In the genomic region with DNA sequence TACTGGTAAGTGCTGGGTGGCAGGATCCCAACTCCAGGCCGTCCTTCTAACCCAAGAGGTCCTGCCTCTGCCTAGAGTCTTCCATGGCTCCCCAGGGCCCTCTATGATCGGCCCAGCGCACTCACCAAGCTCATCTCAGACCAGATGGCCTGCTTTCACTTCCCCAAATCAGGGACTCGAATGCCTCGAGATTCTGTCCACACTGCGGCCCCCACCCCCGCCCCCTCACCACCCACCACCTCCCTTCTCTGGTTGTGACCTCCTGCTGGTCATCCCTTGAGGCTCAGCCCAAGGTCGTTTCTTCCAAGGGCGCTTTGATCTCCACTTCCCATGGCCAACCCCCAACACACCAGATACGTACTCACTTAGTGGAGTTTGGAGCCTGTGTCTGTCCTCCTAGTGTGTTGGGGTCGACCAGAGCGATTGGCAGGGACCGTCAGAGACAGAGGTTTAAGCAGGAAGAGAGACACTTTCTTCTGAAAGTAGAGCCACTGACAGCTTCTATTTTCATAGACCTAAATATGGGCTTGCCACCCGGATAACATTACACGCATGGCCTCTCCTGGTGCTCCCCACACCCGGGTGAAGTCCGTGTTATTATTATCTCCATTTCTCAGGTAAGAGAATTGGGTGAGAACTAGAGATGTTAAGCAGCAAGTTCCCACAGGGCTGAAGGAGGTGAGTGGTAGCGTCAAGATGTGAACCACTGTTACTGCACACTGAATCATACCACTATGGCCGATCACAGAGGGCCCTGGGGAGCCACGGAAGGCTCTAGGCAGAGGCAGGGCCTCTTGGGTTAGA, we compare ENCODE assay signal across 11 cellular contexts. TPM values are rescaled to one million over a fixed set of nuclear protein-coding genes. Genes with fewer than 3 reads are reported as not detected.
A peak's percentile ranks its signal among the peaks of the same experiment; 100 is the strongest.
DNase-seq lines count a peak whose midpoint lies in the region; ATAC-seq and TF ChIP-seq lines count a peak whose summit lies in the region.
"Had no signal": no experiment of that assay in that cellular context is flagged by ENCODE, and none has a peak within 500 bp of the region (broad histone marks: within the 10 kb centered on the region; RNA-seq: fewer than 3 reads in every experiment).

A gene with protein sequence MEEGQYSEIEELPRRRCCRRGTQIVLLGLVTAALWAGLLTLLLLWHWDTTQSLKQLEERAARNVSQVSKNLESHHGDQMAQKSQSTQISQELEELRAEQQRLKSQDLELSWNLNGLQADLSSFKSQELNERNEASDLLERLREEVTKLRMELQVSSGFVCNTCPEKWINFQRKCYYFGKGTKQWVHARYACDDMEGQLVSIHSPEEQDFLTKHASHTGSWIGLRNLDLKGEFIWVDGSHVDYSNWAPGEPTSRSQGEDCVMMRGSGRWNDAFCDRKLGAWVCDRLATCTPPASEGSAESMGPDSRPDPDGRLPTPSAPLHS (minus strand): TSS at position 478 of the 804 bp plus-strand sequence. CDS start 2,371 bp downstream, outside the sequence.

- CTCF ChIA-PET in naive thymus-derived CD4-positive, alpha-beta T cell (lab: Charles Lee): interaction anchor here (0.9 kb wide), 1 partner anchor 21 kb away, joined by 3 read pairs; a partner anchor contains a TSS

- H3K4me3 ChIP-seq in naive thymus-derived CD4-positive, alpha-beta T cell (ENCODE audit: low read length): no peak within 1 kb of the TSS
- H3K4me3 ChIP-seq in brain microvascular endothelial cell (ENCODE audit: low read depth, low read length): no peak within 1 kb of the TSS
- H3K4me3 ChIP-seq: coronary artery had no signal

- H3K9me3 ChIP-seq in naive thymus-derived CD4-positive, alpha-beta T cell (ENCODE audit: control insufficient read depth in 2 of 3, low read length in 3 of 3): no peaks in the 10 kb centered on the region

- no peak for DNase-seq in naive thymus-derived CD4-positive, alpha-beta T cell
- DNase-seq in NCI-H774 (lab: John Stamatoyannopoulos, UW) (no peak), NCI-H345 (lab: John Stamatoyannopoulos, UW) (no peak), GF-D8 (lab: John Stamatoyannopoulos, UW) (no peak), brain microvascular endothelial cell (no peak)
- DNase-seq: substantia nigra had no signal

- H3K27me3 ChIP-seq in naive thymus-derived CD4-positive, alpha-beta T cell (ENCODE audit: control insufficient read depth in 2 of 2, insufficient read depth in 2 of 2, low read length in 2 of 2): no peaks in the 10 kb centered on the region
- no peaks in the 10 kb centered on the region for H3K27me3 ChIP-seq in brain microvascular endothelial cell (replicated peaks)

- no peak for TF ChIP-seq CTCF in brain microvascular endothelial cell (IDR thresholded peaks at IDR 0.05; ENCODE audit: low read depth, low read length, missing control alignments)

- ATAC-seq in GM18511 (IDR thresholded peaks at IDR 0.05; ENCODE audit: unreplicated experiment) (peak; percentile 60), GM21515 (IDR thresholded peaks at IDR 0.05; ENCODE audit: unreplicated experiment) (peak; percentile 34), HG03378 (IDR thresholded peaks at IDR 0.05; ENCODE audit: unreplicated experiment) (peak; percentile 56)
- ATAC-seq in naive thymus-derived CD4-positive, alpha-beta T cell: no peak

- no peak within 1 kb of the TSS for H3K27ac ChIP-seq in naive thymus-derived CD4-positive, alpha-beta T cell (ENCODE audit: low read depth, low read length)
- no peak within 1 kb of the TSS for H3K27ac ChIP-seq in brain microvascular endothelial cell
- H3K27ac ChIP-seq: coronary artery had no signal

- peak within 1 kb of the TSS in 3 of 10 donors; percentile 16 to 30 (median 16) for H3K4me3 Mint-ChIP-seq in naive thymus-derived CD4-positive, alpha-beta T cell

- H3K27me3 Mint-ChIP-seq in naive thymus-derived CD4-positive, alpha-beta T cell: peaks cover 0 to 35% (median 0%) of the 10 kb centered on the region in 5 donors

- H3K9me3 Mint-ChIP-seq in naive thymus-derived CD4-positive, alpha-beta T cell: peaks cover 0 to 3% (median 0%) of the 10 kb centered on the region in 11 donors

- POLR2A ChIA-PET in naive thymus-derived CD4-positive, alpha-beta T cell (lab: Charles Lee): interaction anchor here (1.1 to 2.2 kb wide), 2 partner anchors 21 kb away, joined by 3 to 6 read pairs; a partner anchor contains a TSS

- peaks cover 18 to 29% of the 10 kb centered on the region in 2 donors for H3K4me1 ChIP-seq in naive thymus-derived CD4-positive, alpha-beta T cell (ENCODE audit: control insufficient read depth in 2 of 2, insufficient read depth in 2 of 2, low read length in 2 of 2)

- H3K4me1 Mint-ChIP-seq in naive thymus-derived CD4-positive, alpha-beta T cell: peaks cover 24 to 60% (median 48%) of the 10 kb centered on the region in 7 donors

- intact Hi-C loops in naive thymus-derived CD4-positive, alpha-beta T cell (cut with micrococcal nuclease): no loop called here

- H3K27ac Mint-ChIP-seq in naive thymus-derived CD4-positive, alpha-beta T cell: peak within 1 kb of the TSS in 8 of 9 donors; percentile 19 to 98 (median 82)

- in situ Hi-C loops in brain microvascular endothelial cell (cut with HindIII; ENCODE audit: low pct_ligation_motif_present, low sequenced_read_pairs): no loop called here

- no peaks in the 10 kb centered on the region for H3K36me3 Mint-ChIP-seq in naive thymus-derived CD4-positive, alpha-beta T cell

- no peaks in the 10 kb centered on the region for H3K36me3 ChIP-seq in naive thymus-derived CD4-positive, alpha-beta T cell (ENCODE audit: control insufficient read depth in 2 of 3, insufficient read depth in 3 of 3, low read length in 3 of 3)
- no peaks in the 10 kb centered on the region for H3K36me3 ChIP-seq in brain microvascular endothelial cell (replicated peaks)

RNA-seq across cellular contexts. Expression of the gene that starts here (rescaled TPM):
- 1 to 10 TPM in 2 of 5 experiments, under 1 TPM in 1, not detected in 2; 0.32 to 3.8 (median 1.3) TPM for total RNA-seq in naive thymus-derived CD4-positive, alpha-beta T cell
- polyA plus RNA-seq in naive thymus-derived CD4-positive, alpha-beta T cell: under 1 TPM; 0.48 to 0.52 TPM
- total RNA-seq: kidney epithelial cell had no signal
